ENCODE assay signal across 1 cellular context in the genomic region with DNA sequence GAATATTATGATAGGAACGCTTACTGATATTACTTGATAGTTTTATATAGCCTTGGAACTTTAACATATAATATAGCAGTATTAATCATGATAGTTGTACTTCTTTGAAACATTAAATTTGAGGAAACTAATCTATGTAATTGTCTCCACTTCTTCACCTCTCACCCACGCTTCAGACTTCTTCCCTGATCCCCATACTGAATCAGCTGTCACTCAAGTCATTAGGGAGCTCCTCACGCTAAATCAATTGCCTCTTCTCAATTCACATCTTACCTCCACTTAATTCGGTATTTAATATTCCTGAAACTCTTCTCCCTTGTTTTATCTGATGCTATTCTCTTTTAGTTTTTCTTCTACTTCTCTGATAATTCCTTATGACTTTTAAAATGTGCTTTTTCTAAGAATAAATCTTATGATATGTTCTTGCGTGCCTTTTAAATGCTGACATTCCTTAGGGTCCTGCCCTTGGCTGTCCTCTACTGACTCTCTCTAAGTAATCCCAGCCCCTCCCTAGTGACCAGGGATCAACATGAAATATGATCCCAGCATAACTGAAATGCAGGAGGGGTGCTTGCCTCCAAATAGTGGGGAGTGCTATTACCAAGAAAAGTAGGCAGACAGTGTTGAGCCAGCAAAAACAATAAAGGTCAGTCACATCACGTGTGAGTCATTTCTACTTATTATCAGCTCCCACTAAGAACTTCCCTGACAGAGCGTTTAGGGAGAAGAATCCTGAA.
TF ChIP-seq lines count a peak whose summit lies in the region.

No MANE protein-coding gene starts in this region.

TF ChIP-seq in SK-N-SH, 30 proteins besides CTCF, POLR2A, EP300 and RAD21 (continued from another document):
- TF ChIP-seq, protein P1, sequence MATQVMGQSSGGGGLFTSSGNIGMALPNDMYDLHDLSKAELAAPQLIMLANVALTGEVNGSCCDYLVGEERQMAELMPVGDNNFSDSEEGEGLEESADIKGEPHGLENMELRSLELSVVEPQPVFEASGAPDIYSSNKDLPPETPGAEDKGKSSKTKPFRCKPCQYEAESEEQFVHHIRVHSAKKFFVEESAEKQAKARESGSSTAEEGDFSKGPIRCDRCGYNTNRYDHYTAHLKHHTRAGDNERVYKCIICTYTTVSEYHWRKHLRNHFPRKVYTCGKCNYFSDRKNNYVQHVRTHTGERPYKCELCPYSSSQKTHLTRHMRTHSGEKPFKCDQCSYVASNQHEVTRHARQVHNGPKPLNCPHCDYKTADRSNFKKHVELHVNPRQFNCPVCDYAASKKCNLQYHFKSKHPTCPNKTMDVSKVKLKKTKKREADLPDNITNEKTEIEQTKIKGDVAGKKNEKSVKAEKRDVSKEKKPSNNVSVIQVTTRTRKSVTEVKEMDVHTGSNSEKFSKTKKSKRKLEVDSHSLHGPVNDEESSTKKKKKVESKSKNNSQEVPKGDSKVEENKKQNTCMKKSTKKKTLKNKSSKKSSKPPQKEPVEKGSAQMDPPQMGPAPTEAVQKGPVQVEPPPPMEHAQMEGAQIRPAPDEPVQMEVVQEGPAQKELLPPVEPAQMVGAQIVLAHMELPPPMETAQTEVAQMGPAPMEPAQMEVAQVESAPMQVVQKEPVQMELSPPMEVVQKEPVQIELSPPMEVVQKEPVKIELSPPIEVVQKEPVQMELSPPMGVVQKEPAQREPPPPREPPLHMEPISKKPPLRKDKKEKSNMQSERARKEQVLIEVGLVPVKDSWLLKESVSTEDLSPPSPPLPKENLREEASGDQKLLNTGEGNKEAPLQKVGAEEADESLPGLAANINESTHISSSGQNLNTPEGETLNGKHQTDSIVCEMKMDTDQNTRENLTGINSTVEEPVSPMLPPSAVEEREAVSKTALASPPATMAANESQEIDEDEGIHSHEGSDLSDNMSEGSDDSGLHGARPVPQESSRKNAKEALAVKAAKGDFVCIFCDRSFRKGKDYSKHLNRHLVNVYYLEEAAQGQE (IDR thresholded peaks at IDR 0.05; ENCODE audit: low read depth, low read length): no peak
- TF ChIP-seq JUND (IDR thresholded peaks at IDR 0.05) (no peak), EZH2phosphoT487 (IDR thresholded peaks at IDR 0.05; ENCODE audit: borderline replicate concordance, low read depth) (no peak), YY1 (IDR thresholded peaks at IDR 0.05; ENCODE audit: low read depth) (no peak), CHD2 (IDR thresholded peaks at IDR 0.05; ENCODE audit: low read length, partially characterized antibody) (no peak), FOXM1 (IDR thresholded peaks at IDR 0.05; ENCODE audit: low read depth) (no peak), NRF1 (IDR thresholded peaks at IDR 0.05; ENCODE audit: low read depth, low read length) (no peak)
